ENCODE assay signal across 8 cellular contexts in the genomic region with DNA sequence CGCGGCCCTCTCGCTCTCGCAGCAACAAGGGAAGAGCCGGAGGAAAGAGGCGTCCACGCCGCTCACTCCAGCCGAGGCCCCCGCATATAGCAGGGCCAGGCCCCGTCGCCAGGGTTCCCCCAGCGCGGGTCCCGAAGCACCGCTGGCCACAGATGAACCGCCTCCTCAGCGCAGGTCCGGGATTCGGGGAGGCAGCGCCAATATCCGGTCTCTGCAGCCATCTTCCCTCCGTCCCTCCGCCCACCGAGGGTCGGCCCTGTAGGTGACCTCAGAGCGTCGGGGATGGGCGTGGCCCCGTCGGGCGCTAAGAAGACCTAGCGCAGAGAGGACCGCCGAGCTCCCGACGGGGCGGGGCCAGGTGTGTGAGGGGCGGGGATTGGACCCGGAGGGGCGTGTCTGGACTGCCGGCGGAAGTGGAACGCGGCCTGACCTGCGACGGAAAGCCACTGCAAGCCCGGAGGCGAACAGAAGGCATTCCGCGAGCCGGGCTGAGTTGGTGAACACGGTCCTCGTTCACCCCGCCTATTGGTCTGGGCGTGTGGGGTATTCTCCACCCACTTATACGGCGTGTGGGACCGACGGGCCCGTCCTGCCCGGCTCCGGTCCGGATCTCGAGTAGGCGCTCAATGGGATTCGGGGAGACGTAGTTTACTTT. TPM values are rescaled to one million over a fixed set of nuclear protein-coding genes. Genes with fewer than 3 reads are reported as not detected.
DNase-seq lines count a peak whose midpoint lies in the region; ATAC-seq and TF ChIP-seq lines count a peak whose summit lies in the region.

No MANE protein-coding gene starts in this region.

- H4K20me1 ChIP-seq in osteoblast (ENCODE audit: insufficient read depth, low read length): no peaks in the 10 kb centered on the region

- no peaks in the 10 kb centered on the region for H3K27me3 Mint-ChIP-seq in activated naive CD8-positive, alpha-beta T cell treated with anti-CD3 and anti-CD28 coated beads for 36 hours
- H3K27me3 Mint-ChIP-seq in glutamatergic neuron (ENCODE audit: unreplicated experiment): peaks cover 8% of the 10 kb centered on the region

- H3K4me1 Mint-ChIP-seq in activated naive CD8-positive, alpha-beta T cell treated with anti-CD3 and anti-CD28 coated beads for 36 hours: peaks cover 17% of the 10 kb centered on the region
- no peaks in the 10 kb centered on the region for H3K4me1 Mint-ChIP-seq in glutamatergic neuron (ENCODE audit: low read depth, unreplicated experiment)

- H3K4me3 Mint-ChIP-seq in activated naive CD8-positive, alpha-beta T cell treated with anti-CD3 and anti-CD28 coated beads for 36 hours: peak overlapping the region; percentile 88
- H3K4me3 Mint-ChIP-seq in glutamatergic neuron (ENCODE audit: unreplicated experiment): peak overlapping the region; percentile 99

- H3K36me3 ChIP-seq in osteoblast (ENCODE audit: insufficient read depth, low read length): peaks cover 8% of the 10 kb centered on the region
- H3K36me3 ChIP-seq in thoracic aorta: peaks cover 5% of the 10 kb centered on the region

- ATAC-seq in HG02642 (IDR thresholded peaks at IDR 0.05; ENCODE audit: poor library complexity, unreplicated experiment) (peak; percentile 97), thoracic aorta (ENCODE audit: insufficient number of reproducible peaks, low FRiP score, low read depth) (peak; percentile 90)

- H3K4me3 ChIP-seq in osteoblast (ENCODE audit: insufficient read depth, low read length) (peak overlapping the region; percentile 95), thoracic aorta (peak overlapping the region; percentile 88)

- H3K4me2 ChIP-seq in osteoblast (ENCODE audit: insufficient read depth, low read length): peak overlapping the region; percentile 84

- DNase-seq in NCI-H1105 (lab: John Stamatoyannopoulos, UW) (peak; percentile 82), SKM-1 (lab: John Stamatoyannopoulos, UW; ENCODE audit: unreplicated experiment) (peak; percentile 88), glutamatergic neuron (peak; percentile 99), osteoblast (ENCODE audit: insufficient read length, low spot score, missing footprints) (peak; percentile 99), thoracic aorta (ENCODE audit: low spot score) (peak; percentile 72)
- DNase-seq in activated naive CD8-positive, alpha-beta T cell treated with anti-CD3 and anti-CD28 coated beads for 36 hours: peak; percentile 100

- TF ChIP-seq CTCF in glutamatergic neuron (IDR thresholded peaks at IDR 0.05; ENCODE audit: partially characterized antibody, unreplicated experiment) (no peak), osteoblast (IDR thresholded peaks at IDR 0.05; ENCODE audit: extremely low read depth, low read depth, low read length) (no peak), thoracic aorta (IDR thresholded peaks at IDR 0.05) (no peak)

- H3K27me3 ChIP-seq in osteoblast (ENCODE audit: insufficient read depth, low read length) (no peaks in the 10 kb centered on the region), thoracic aorta (replicated peaks; ENCODE audit: insufficient read depth) (no peaks in the 10 kb centered on the region)

- TF ChIP-seq POLR2A in GM10847 (IDR thresholded peaks at IDR 0.05; ENCODE audit: extremely low read depth, insufficient read length): peak; percentile 93

- peak overlapping the region; percentile 73 for H3K27ac ChIP-seq in osteoblast (ENCODE audit: low read depth, low read length)
- H3K27ac ChIP-seq in thoracic aorta: peak overlapping the region; percentile 89 to 95

- peaks cover 21% of the 10 kb centered on the region for H3K9me3 Mint-ChIP-seq in activated naive CD8-positive, alpha-beta T cell treated with anti-CD3 and anti-CD28 coated beads for 36 hours
- peaks cover 24% of the 10 kb centered on the region for H3K9me3 Mint-ChIP-seq in glutamatergic neuron (ENCODE audit: unreplicated experiment)

- H3K79me2 ChIP-seq in osteoblast (ENCODE audit: insufficient read depth, low read length): peaks cover 30% of the 10 kb centered on the region

- H3K9me3 ChIP-seq in osteoblast (ENCODE audit: low read depth, low read length): peaks cover 8% of the 10 kb centered on the region
- peaks cover 30% of the 10 kb centered on the region for H3K9me3 ChIP-seq in thoracic aorta

- H3K36me3 Mint-ChIP-seq in activated naive CD8-positive, alpha-beta T cell treated with anti-CD3 and anti-CD28 coated beads for 36 hours: peaks cover 51% of the 10 kb centered on the region
- peaks cover 23% of the 10 kb centered on the region for H3K36me3 Mint-ChIP-seq in glutamatergic neuron (ENCODE audit: unreplicated experiment)

- peak overlapping the region; percentile 95 for H3K27ac Mint-ChIP-seq in activated naive CD8-positive, alpha-beta T cell treated with anti-CD3 and anti-CD28 coated beads for 36 hours
- peak overlapping the region; percentile 99 for H3K27ac Mint-ChIP-seq in glutamatergic neuron (ENCODE audit: unreplicated experiment)

- peaks cover 8% of the 10 kb centered on the region for H3K4me1 ChIP-seq in osteoblast (ENCODE audit: insufficient read depth, low read length)
- H3K4me1 ChIP-seq in thoracic aorta (ENCODE audit: control insufficient read depth in 1 of 2, low read depth in 2 of 2): peaks cover 4 to 6% of the 10 kb centered on the region in 2 donors

- H2AFZ ChIP-seq in osteoblast (ENCODE audit: low read length): peak overlapping the region; percentile 98

RNA-seq across cellular contexts. Expression of a gene that starts 26.8 kb away (rescaled TPM):
- 10 to 100 TPM; 33.3 to 33.7 TPM for total RNA-seq in activated naive CD8-positive, alpha-beta T cell treated with anti-CD3 and anti-CD28 coated beads for 36 hours
- total RNA-seq in glutamatergic neuron (ENCODE audit: unreplicated experiment) (3.8 TPM), osteoblast (15.6 and 17.0 TPM in 2 replicates), thoracic aorta (10 to 100 TPM in 1 of 2 donors, 1 to 10 TPM in 1; 6.2 to 30.6 TPM)

RNA-seq across cellular contexts. Expression of a gene that starts 47.4 kb away (rescaled TPM):
- 10 to 100 TPM; 91.4 to 94.3 TPM for total RNA-seq in activated naive CD8-positive, alpha-beta T cell treated with anti-CD3 and anti-CD28 coated beads for 36 hours
- not detected for total RNA-seq in glutamatergic neuron (ENCODE audit: unreplicated experiment)
- 0.29 TPM in 1 of 2 replicates, not detected in the other for total RNA-seq in osteoblast
- 1 to 10 TPM in 1 of 2 donors, not detected in 1; 7.5 TPM for total RNA-seq in thoracic aorta

Comparison
In these comparisons a context has a peak if more than half of its experiments do, and no peak if none do; other contexts are left out.
1. Peak in every context shown above with its lines: DNase-seq, ATAC-seq, H3K4me3 ChIP-seq and H3K27ac ChIP-seq.
2. RNA of a gene that starts 47.4 kb away (total RNA-seq): 91.4 to 94.3 TPM in activated naive CD8-positive, alpha-beta T cell treated with anti-CD3 and anti-CD28 coated beads for 36 hours; 7.5 TPM in thoracic aorta, not detected in glutamatergic neuron (single experiment) and 0.29 TPM in osteoblast; every median in the first group is over 10 times any median in the second.